8 cellular contexts compared by ENCODE assay signal in genomic region chr1:219812491-219813221, GRCh38.
A peak's percentile ranks its signal among the peaks of the same experiment; 100 is the strongest.
DNase-seq lines count a peak whose midpoint lies in the region; ATAC-seq and TF ChIP-seq lines count a peak whose summit lies in the region.

No MANE protein-coding gene starts in this region.

- intact Hi-C loops in ascending aorta (cut with DNase I) = no loop called here

- no peak overlapping the region for H3K4me2 ChIP-seq in smooth muscle cell

- no peaks in the 10 kb centered on the region for H3K79me2 ChIP-seq in smooth muscle cell (ENCODE audit: low read depth)

- ATAC-seq in GM21360 (IDR thresholded peaks at IDR 0.05; ENCODE audit: unreplicated experiment) (peak; percentile 94), HG03469 (IDR thresholded peaks at IDR 0.05; ENCODE audit: unreplicated experiment) (peak; percentile 64), T-helper 17 cell (no peak)

- TF ChIP-seq CTCF in ascending aorta (IDR thresholded peaks at IDR 0.05) (peak; percentile 22 to 41 (median 29)), smooth muscle cell (IDR thresholded peaks at IDR 0.05; ENCODE audit: borderline replicate concordance, insufficient read depth, poor library complexity, severe bottlenecking) (peak; percentile 76)

- H3K4me1 Mint-ChIP-seq in T-helper 17 cell = no peaks in the 10 kb centered on the region

- H2AFZ ChIP-seq in smooth muscle cell (ENCODE audit: low read depth) = no peak overlapping the region

- H3K9me3 ChIP-seq in ascending aorta (no peaks in the 10 kb centered on the region), smooth muscle cell (replicated peaks; ENCODE audit: low read depth) (no peaks in the 10 kb centered on the region), T-helper 17 cell (ENCODE audit: control insufficient read depth, low read length, poor library complexity, severe bottlenecking) (no peaks in the 10 kb centered on the region)

- H3K4me3 Mint-ChIP-seq in T-helper 17 cell = no peak overlapping the region

- H3K36me3 ChIP-seq in ascending aorta (no peaks in the 10 kb centered on the region), smooth muscle cell (ENCODE audit: low read depth) (no peaks in the 10 kb centered on the region)

- H3K9ac ChIP-seq in smooth muscle cell (ENCODE audit: low read depth) = no peak overlapping the region

- H3K36me3 Mint-ChIP-seq in T-helper 17 cell (ENCODE audit: low read depth) = no peaks in the 10 kb centered on the region

- H3K4me1 ChIP-seq in ascending aorta (no peaks in the 10 kb centered on the region), smooth muscle cell (ENCODE audit: low read depth) (no peaks in the 10 kb centered on the region)

- H3K27me3 ChIP-seq in ascending aorta = no peaks in the 10 kb centered on the region
- H3K27me3 ChIP-seq in smooth muscle cell (ENCODE audit: low read depth) = peaks cover 61% of the 10 kb centered on the region

- H3F3A ChIP-seq in smooth muscle cell (ENCODE audit: low read depth) = no peaks in the 10 kb centered on the region

- no peaks in the 10 kb centered on the region for H4K20me1 ChIP-seq in smooth muscle cell (ENCODE audit: low read depth)

- H3K27ac ChIP-seq in ascending aorta (no peak overlapping the region), smooth muscle cell (ENCODE audit: low read depth) (no peak overlapping the region)

- H3K27me3 Mint-ChIP-seq in T-helper 17 cell = peaks cover 8% of the 10 kb centered on the region

- H3K27ac Mint-ChIP-seq in T-helper 17 cell = no peak overlapping the region

- DNase-seq in EH (ENCODE audit: low read depth) (peak; percentile 66), NCI-H446 treated with DMSO at 0.1 percent for 48 hours (lab: John Stamatoyannopoulos, UW) (peak; percentile 40), ascending aorta (ENCODE audit: low spot score in 2 of 2) (no peak), hippocampal formation (lab: John Stamatoyannopoulos, UW) (peak; percentile 27 to 80), smooth muscle cell (lab: John Stamatoyannopoulos, UW; ENCODE audit: unreplicated experiment) (no peak), T-helper 17 cell (no peak)

- 27% methylated on average over 4 of the region's 4 CpGs for WGBS in smooth muscle cell (ENCODE audit: low lambda C conversion rate)

- H3K4me3 ChIP-seq in ascending aorta = no peak overlapping the region
- no peak overlapping the region for H3K4me3 ChIP-seq in smooth muscle cell

Comparison
In these comparisons a context has a peak if more than half of its experiments do, and no peak if none do; other contexts are left out.
1. DNase-seq: peak in EH (single experiment), NCI-H446 treated with DMSO at 0.1 percent for 48 hours (single experiment) and hippocampal formation (2 of 2); none in ascending aorta (0 of 2), smooth muscle cell (single experiment) and T-helper 17 cell (0 of 3).